Comparison of ENCODE assay signal across 16 cellular contexts in genomic region chr9:18385676-18386075, GRCh38.
"Had no signal": no experiment of that assay in that cellular context is flagged by ENCODE, and none has a peak within 500 bp of the region (broad histone marks: within the 10 kb centered on the region; RNA-seq: fewer than 3 reads in every experiment).

No MANE protein-coding gene starts in this region.

- ATAC-seq: activated CD8-positive, alpha-beta T cell treated with anti-CD3 and anti-CD28 coated beads for 36 hours; activated T-cell treated with anti-CD3 and anti-CD28 coated beads, Interleukin-2, amount 50 U/mL, for 4 hours; foreskin keratinocyte; naive thymus-derived CD8-positive, alpha-beta T cell had no signal

- H3K27ac ChIP-seq: adrenal gland, cardiac muscle cell, dorsolateral prefrontal cortex, foreskin keratinocyte, tibial nerve, vagina, VCaP had no signal

- H3K4me1 ChIP-seq: adrenal gland, foreskin keratinocyte, vagina had no signal

- H3K36me3 ChIP-seq: adrenal gland, cardiac muscle cell, tibial nerve, vagina had no signal

- DNase-seq: activated CD8-positive, alpha-beta T cell treated with anti-CD3 and anti-CD28 coated beads for 36 hours; activated effector memory CD4-positive, alpha-beta T cell treated with Interleukin-2 at 50 U/mL for 16 hours; activated naive CD4-positive, alpha-beta T cell treated with anti-CD3 and anti-CD28 coated beads, Interleukin-2, amount 50 U/mL, for 16 hours; activated T-cell treated with anti-CD3 and anti-CD28 coated beads, Interleukin-2, amount 50 U/mL, for 4 hours; adrenal gland; dorsolateral prefrontal cortex; endodermal cell; foreskin keratinocyte; mesenchymal stem cell; naive thymus-derived CD8-positive, alpha-beta T cell; stimulated activated CD4-positive, alpha-beta T cell treated with anti-CD3 and anti-CD28 coated beads, Interleukin-2, amount 100 ng/mL, for 48 hours; stimulated activated naive CD4-positive, alpha-beta T cell had no signal

- H3K9me3 ChIP-seq: adrenal gland, tibial nerve, vagina had no signal

- H3K4me3 ChIP-seq: adrenal gland, cardiac muscle cell, dorsolateral prefrontal cortex, tibial nerve, vagina had no signal

- H3K27me3 ChIP-seq: adrenal gland, cardiac muscle cell, foreskin keratinocyte, tibial nerve, vagina had no signal
